Comparison of ENCODE assay signal across 9 cellular contexts in the genomic region with DNA sequence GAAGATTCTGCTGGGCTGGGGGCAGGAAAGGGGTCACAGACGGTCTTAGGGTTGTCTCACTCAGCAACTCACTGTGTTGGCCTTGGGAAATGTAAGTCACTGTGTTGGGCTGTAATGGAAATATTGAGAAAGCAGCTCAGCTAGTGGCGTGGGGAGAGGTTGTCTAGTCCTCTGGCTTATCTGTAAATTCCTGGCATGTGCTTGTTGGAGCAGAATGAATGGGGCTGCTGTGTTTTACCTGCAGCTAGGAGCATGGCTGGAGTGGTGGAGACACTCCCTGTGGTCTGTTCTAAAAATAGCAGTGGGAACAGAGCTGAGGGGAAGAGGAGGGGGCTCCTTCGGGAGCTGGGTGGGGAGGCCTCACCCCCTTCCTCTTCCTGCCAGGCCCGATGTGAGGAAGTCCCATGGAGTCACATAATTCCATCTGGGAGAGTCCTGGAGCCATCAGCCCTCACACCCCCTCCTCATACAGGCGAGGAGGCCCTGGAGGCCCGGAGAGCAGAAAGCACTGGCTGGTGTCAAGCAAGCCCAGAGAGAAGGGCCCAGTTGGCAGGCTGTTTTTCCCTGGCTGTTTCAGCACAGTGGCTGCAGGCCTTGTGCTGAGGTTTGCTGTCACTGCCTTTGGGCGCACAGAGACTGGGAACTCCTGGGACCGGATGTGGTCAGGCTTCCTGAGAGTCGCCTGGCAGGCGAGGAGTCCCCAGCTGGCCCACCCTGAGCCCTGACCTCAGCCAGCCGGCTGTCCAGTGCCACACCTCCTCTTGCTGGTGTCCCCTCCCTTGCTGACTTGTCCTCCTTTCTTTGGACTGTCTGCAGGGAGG.
DNase-seq lines count a peak whose midpoint lies in the region; ATAC-seq lines count a peak whose summit lies in the region.
"Had no signal": no experiment of that assay in that cellular context is flagged by ENCODE, and none has a peak within 500 bp of the region (broad histone marks: within the 10 kb centered on the region; RNA-seq: fewer than 3 reads in every experiment).

No MANE protein-coding gene starts in this region.

- peak; percentile 80 to 94 for ATAC-seq in activated CD4-positive, CD25-positive, alpha-beta regulatory T cell treated with anti-CD3 and anti-CD28 coated beads, Interleukin-2, amount 50 U/mL, for 24 hours
- ATAC-seq in activated T-cell treated with anti-CD3 and anti-CD28 coated beads, Interleukin-2, amount 50 U/mL, for 72 hours (replicated peaks in 1 of 2), result peak; percentile 85 to 93
- peak; percentile 94 for ATAC-seq in Right ventricle myocardium inferior
- ATAC-seq in HG03442 (IDR thresholded peaks at IDR 0.05; ENCODE audit: unreplicated experiment), result no peak

- H3K9me3 Mint-ChIP-seq in activated T-cell treated with anti-CD3 and anti-CD28 coated beads, Interleukin-2, amount 50 U/mL, for 72 hours, result no peaks in the 10 kb centered on the region

- no peaks in the 10 kb centered on the region for H3K27me3 Mint-ChIP-seq in activated T-cell treated with anti-CD3 and anti-CD28 coated beads, Interleukin-2, amount 50 U/mL, for 72 hours (ENCODE audit: low read depth)
- H3K27me3 Mint-ChIP-seq: B cell had no signal

- no peaks in the 10 kb centered on the region for H3K36me3 Mint-ChIP-seq in activated T-cell treated with anti-CD3 and anti-CD28 coated beads, Interleukin-2, amount 50 U/mL, for 72 hours (ENCODE audit: insufficient read depth in 2 of 2)

- peaks cover 34% of the 10 kb centered on the region for H3K4me1 Mint-ChIP-seq in activated T-cell treated with anti-CD3 and anti-CD28 coated beads, Interleukin-2, amount 50 U/mL, for 72 hours (ENCODE audit: low read depth)

- DNase-seq in activated CD4-positive, CD25-positive, alpha-beta regulatory T cell (lab: John Stamatoyannopoulos, UW), result no peak
- peak; percentile 11 to 20 for DNase-seq in activated T-cell treated with anti-CD3 and anti-CD28 coated beads, Interleukin-2, amount 50 U/mL, for 72 hours
- DNase-seq in Right ventricle myocardium inferior (ENCODE audit: missing footprints) (peak; percentile 88), pons (ENCODE audit: low spot score) (peak; percentile 68), NCI-H1436 treated with DMSO at 0.1 percent for 48 hours (lab: John Stamatoyannopoulos, UW) (no peak), DMS53 (lab: John Stamatoyannopoulos, UW) (no peak)

- peak overlapping the region; percentile 31 to 54 for H3K4me3 Mint-ChIP-seq in activated T-cell treated with anti-CD3 and anti-CD28 coated beads, Interleukin-2, amount 50 U/mL, for 72 hours
- H3K4me3 Mint-ChIP-seq: B cell had no signal

- intact Hi-C loops in Right ventricle myocardium inferior (cut with DNase I), result loop anchor here (2.0 kb wide), 1 partner anchor 48 kb away; no protein-coding TSS in a partner anchor

- H3K27ac Mint-ChIP-seq in activated T-cell treated with anti-CD3 and anti-CD28 coated beads, Interleukin-2, amount 50 U/mL, for 72 hours, result peak overlapping the region; percentile 85
- H3K27ac Mint-ChIP-seq: B cell had no signal

Comparison
In these comparisons a context has a peak if more than half of its experiments do, and no peak if none do; other contexts are left out.
1. DNase-seq: peak in activated T-cell treated with anti-CD3 and anti-CD28 coated beads, Interleukin-2, amount 50 U/mL, for 72 hours (2 of 2), Right ventricle myocardium inferior (single experiment) and pons (single experiment); none in activated CD4-positive, CD25-positive, alpha-beta regulatory T cell (0 of 4), NCI-H1436 treated with DMSO at 0.1 percent for 48 hours (single experiment) and DMS53 (single experiment).